Comparison of ENCODE assay signal across 39 cellular contexts in the genomic region with DNA sequence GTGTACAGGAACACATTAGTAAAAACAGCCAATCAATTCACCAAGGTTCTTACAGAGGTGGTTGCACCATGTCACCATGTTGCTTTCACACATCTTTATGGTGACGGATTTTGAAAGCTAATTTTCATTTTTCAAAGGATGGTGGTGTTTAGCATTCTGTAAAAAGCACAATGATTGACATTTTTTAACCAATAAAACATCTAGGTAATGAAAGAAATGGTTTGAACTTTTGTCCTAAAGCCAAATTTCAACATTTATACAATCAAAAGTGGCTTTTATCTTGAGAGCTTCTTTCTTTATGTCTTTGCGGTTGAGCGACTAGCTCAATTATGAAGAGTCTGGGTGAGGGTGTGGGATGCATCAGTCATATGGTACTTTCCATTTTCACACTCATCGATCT.
"Had no signal": no experiment of that assay in that cellular context is flagged by ENCODE, and none has a peak within 500 bp of the region (broad histone marks: within the 10 kb centered on the region; RNA-seq: fewer than 3 reads in every experiment).

No MANE protein-coding gene starts in this region.

- H3K9me3 Mint-ChIP-seq: activated naive CD4-positive, alpha-beta T cell treated with anti-CD3 and anti-CD28 coated beads, Interleukin-2, amount 50 U/mL, for 24 hours; brain had no signal

- H3K27ac ChIP-seq: adrenal gland, ascending aorta, body of pancreas, brain microvascular endothelial cell, breast epithelium, cardiac muscle cell had no signal

- DNase-seq: activated effector memory CD4-positive, alpha-beta T cell treated with anti-CD3 and anti-CD28 coated beads, Interleukin-2, amount 50 U/mL, for 16 hours; activated effector memory CD4-positive, alpha-beta T cell treated with Interleukin-2 at 50 U/mL for 16 hours; activated gamma-delta T cell; activated gamma-delta T cell treated with Interleukin-2 at 50 U/mL for 16 hours; activated naive CD4-positive, alpha-beta T cell; activated naive CD4-positive, alpha-beta T cell treated with anti-CD3 and anti-CD28 coated beads for 36 hours; activated naive CD4-positive, alpha-beta T cell treated with anti-CD3 and anti-CD28 coated beads, Interleukin-2, amount 50 U/mL, for 16 hours; activated naive CD4-positive, alpha-beta T cell treated with Interleukin-2 at 50 U/mL for 16 hours; activated naive CD8-positive, alpha-beta T cell treated with anti-CD3 and anti-CD28 coated beads for 36 hours; activated naive CD8-positive, alpha-beta T cell treated with anti-CD3 and anti-CD28 coated beads, Interleukin-2, amount 10 ng/mL, durations not matched to agents 7 days and 5 days; activated naive CD8-positive, alpha-beta T cell treated with anti-CD3 and anti-CD28 coated beads, Interleukin-2, amount 50 U/mL, for 24 hours; activated T-cell treated with anti-CD3 and anti-CD28 coated beads, Interleukin-2, amount 50 U/mL, for 1 hour; activated T-cell treated with anti-CD3 and anti-CD28 coated beads, Interleukin-2, amount 50 U/mL, for 24 hours; activated T-cell treated with anti-CD3 and anti-CD28 coated beads, Interleukin-2, amount 50 U/mL, for 4 hours; activated T-cell treated with anti-CD3 and anti-CD28 coated beads, Interleukin-2, amount 50 U/mL, for 48 hours; activated T-cell treated with anti-CD3 and anti-CD28 coated beads, Interleukin-2, amount 50 U/mL, for 72 hours; adrenal gland; amniotic stem cell; amygdala; anterior cingulate cortex; aorta; body of pancreas; brain microvascular endothelial cell; caudate nucleus; central memory CD4-positive, alpha-beta T cell; cerebellar nuclear complex had no signal

- H3K4me1 ChIP-seq: adrenal gland, ascending aorta, body of pancreas, breast epithelium had no signal

- H3K27me3 Mint-ChIP-seq: activated naive CD4-positive, alpha-beta T cell treated with anti-CD3 and anti-CD28 coated beads, Interleukin-2, amount 50 U/mL, for 24 hours; activated naive CD8-positive, alpha-beta T cell; activated naive CD8-positive, alpha-beta T cell treated with anti-CD3 and anti-CD28 coated beads for 36 hours; activated naive CD8-positive, alpha-beta T cell treated with anti-CD3 and anti-CD28 coated beads, Interleukin-2, amount 10 ng/mL, durations not matched to agents 7 days and 5 days; activated naive CD8-positive, alpha-beta T cell treated with anti-CD3 and anti-CD28 coated beads, Interleukin-2, amount 50 U/mL, for 24 hours; activated T-cell treated with anti-CD3 and anti-CD28 coated beads, Interleukin-2, amount 50 U/mL, for 24 hours; brain; central memory CD8-positive, alpha-beta T cell had no signal

- H3K4me3 ChIP-seq: adrenal gland, ascending aorta, body of pancreas, breast epithelium, cardiac muscle cell had no signal

- FAIRE-seq: astrocyte, bronchial epithelial cell, colon had no signal

- ATAC-seq: activated naive CD4-positive, alpha-beta T cell treated with anti-CD3 and anti-CD28 coated beads, Interleukin-2, amount 50 U/mL, for 72 hours; activated naive CD8-positive, alpha-beta T cell treated with anti-CD3 and anti-CD28 coated beads, Interleukin-2, amount 50 U/mL, for 24 hours; activated T-cell treated with anti-CD3 and anti-CD28 coated beads, Interleukin-2, amount 50 U/mL, for 4 hours; activated T-cell treated with anti-CD3 and anti-CD28 coated beads, Interleukin-2, amount 50 U/mL, for 72 hours; body of pancreas had no signal

- H3K4me1 Mint-ChIP-seq: activated naive CD4-positive, alpha-beta T cell treated with anti-CD3 and anti-CD28 coated beads, Interleukin-2, amount 50 U/mL, for 24 hours; activated naive CD8-positive, alpha-beta T cell treated with anti-CD3 and anti-CD28 coated beads for 36 hours; activated naive CD8-positive, alpha-beta T cell treated with anti-CD3 and anti-CD28 coated beads, Interleukin-2, amount 10 ng/mL, durations not matched to agents 7 days and 5 days; activated naive CD8-positive, alpha-beta T cell treated with anti-CD3 and anti-CD28 coated beads, Interleukin-2, amount 50 U/mL, for 24 hours; brain; central memory CD8-positive, alpha-beta T cell had no signal

- H3K36me3 ChIP-seq: adrenal gland, ascending aorta, brain microvascular endothelial cell, breast epithelium, cardiac muscle cell had no signal

- H3K36me3 Mint-ChIP-seq: activated naive CD4-positive, alpha-beta T cell treated with anti-CD3 and anti-CD28 coated beads, Interleukin-2, amount 50 U/mL, for 24 hours; activated naive CD4-positive, alpha-beta T cell treated with anti-CD3 and anti-CD28 coated beads, Interleukin-2, amount 50 U/mL, for 72 hours; activated naive CD8-positive, alpha-beta T cell; activated naive CD8-positive, alpha-beta T cell treated with anti-CD3 and anti-CD28 coated beads for 36 hours; activated naive CD8-positive, alpha-beta T cell treated with anti-CD3 and anti-CD28 coated beads, Interleukin-2, amount 10 ng/mL, durations not matched to agents 7 days and 5 days; brain had no signal

- H3K27ac Mint-ChIP-seq: activated naive CD4-positive, alpha-beta T cell treated with anti-CD3 and anti-CD28 coated beads for 36 hours; activated naive CD4-positive, alpha-beta T cell treated with anti-CD3 and anti-CD28 coated beads, Interleukin-2, amount 50 U/mL, for 24 hours; activated naive CD4-positive, alpha-beta T cell treated with anti-CD3 and anti-CD28 coated beads, Interleukin-2, amount 50 U/mL, for 72 hours; activated naive CD8-positive, alpha-beta T cell; activated naive CD8-positive, alpha-beta T cell treated with anti-CD3 and anti-CD28 coated beads for 36 hours; activated naive CD8-positive, alpha-beta T cell treated with anti-CD3 and anti-CD28 coated beads, Interleukin-2, amount 10 ng/mL, durations not matched to agents 7 days and 5 days; activated naive CD8-positive, alpha-beta T cell treated with anti-CD3 and anti-CD28 coated beads, Interleukin-2, amount 50 U/mL, for 24 hours; activated T-cell treated with anti-CD3 and anti-CD28 coated beads, Interleukin-2, amount 50 U/mL, for 24 hours; activated T-cell treated with anti-CD3 and anti-CD28 coated beads, Interleukin-2, amount 50 U/mL, for 72 hours; activated T-helper 1 cell treated with anti-CD3 and anti-CD28 coated beads, Interleukin-12 subunit alpha, Interleukin-12 subunit beta, Interleukin-2, Interleukin-4 antibody, amounts not matched to agents 30 ng/mL and 10 ng/mL and 1 ng/mL, durations not matched to agents 14 hours and 24 hours and 36 hours; activated T-helper 2 cell treated with anti-CD3 and anti-CD28 coated beads, Interferon-gamma antibody, Interleukin-2, Interleukin-4, amounts not matched to agents 10 μg/mL and 5 μg/mL and 100 μg/mL, durations not matched to agents 14 hours and 24 hours and 36 hours; brain had no signal

- H3K4me3 Mint-ChIP-seq: activated naive CD4-positive, alpha-beta T cell treated with anti-CD3 and anti-CD28 coated beads for 36 hours; activated naive CD4-positive, alpha-beta T cell treated with anti-CD3 and anti-CD28 coated beads, Interleukin-2, amount 50 U/mL, for 24 hours; activated naive CD8-positive, alpha-beta T cell; activated naive CD8-positive, alpha-beta T cell treated with anti-CD3 and anti-CD28 coated beads for 36 hours; activated naive CD8-positive, alpha-beta T cell treated with anti-CD3 and anti-CD28 coated beads, Interleukin-2, amount 10 ng/mL, durations not matched to agents 7 days and 5 days; activated naive CD8-positive, alpha-beta T cell treated with anti-CD3 and anti-CD28 coated beads, Interleukin-2, amount 50 U/mL, for 24 hours; activated T-cell treated with anti-CD3 and anti-CD28 coated beads, Interleukin-2, amount 50 U/mL, for 24 hours; activated T-cell treated with anti-CD3 and anti-CD28 coated beads, Interleukin-2, amount 50 U/mL, for 4 hours; activated T-cell treated with anti-CD3 and anti-CD28 coated beads, Interleukin-2, amount 50 U/mL, for 72 hours; activated T-helper 1 cell treated with anti-CD3 and anti-CD28 coated beads, Interleukin-12 subunit alpha, Interleukin-12 subunit beta, Interleukin-2, Interleukin-4 antibody, amounts not matched to agents 30 ng/mL and 10 ng/mL and 1 ng/mL, durations not matched to agents 14 hours and 24 hours and 36 hours; brain; central memory CD8-positive, alpha-beta T cell had no signal

- H3K9me3 ChIP-seq: adrenal gland, ascending aorta, body of pancreas, breast epithelium had no signal

- H3K27me3 ChIP-seq: adrenal gland, ascending aorta, body of pancreas, brain microvascular endothelial cell, breast epithelium, cardiac muscle cell had no signal
